ENCODE assay signal across 8 cellular contexts in genomic region chr2:27705851-27706622, GRCh38. TPM values are rescaled to one million over a fixed set of nuclear protein-coding genes. Genes with fewer than 3 reads are reported as not detected.
DNase-seq lines count a peak whose midpoint lies in the region; ATAC-seq, FAIRE-seq and TF ChIP-seq lines count a peak whose summit lies in the region.

No MANE protein-coding gene starts in this region.

- no peaks in the 10 kb centered on the region for H3K79me2 ChIP-seq in keratinocyte (ENCODE audit: control insufficient read depth, insufficient read depth, low read length)

- H3K9me1 ChIP-seq in keratinocyte (ENCODE audit: control insufficient read depth, extremely low read depth, insufficient read depth, low read length), result no peaks in the 10 kb centered on the region

- peak overlapping the region; percentile 73 for H3K9ac ChIP-seq in keratinocyte (ENCODE audit: control insufficient read depth, extremely low read depth, insufficient read depth, low read length)

- no peaks in the 10 kb centered on the region for H3K9me3 Mint-ChIP-seq in activated T-cell treated with anti-CD3 and anti-CD28 coated beads, Interleukin-2, amount 50 U/mL, for 4 hours
- no peaks in the 10 kb centered on the region for H3K9me3 Mint-ChIP-seq in activated naive CD8-positive, alpha-beta T cell treated with anti-CD3 and anti-CD28 coated beads, Interleukin-2, amount 50 U/mL, for 24 hours

- H4K20me1 ChIP-seq in keratinocyte (ENCODE audit: control insufficient read depth, extremely low read depth, insufficient read depth, low read length), result no peaks in the 10 kb centered on the region

- H3K4me3 ChIP-seq in keratinocyte (ENCODE audit: control insufficient read depth in 2 of 3, extremely low read depth in 1 of 3, insufficient read depth in 2 of 3, low read depth in 1 of 3, low read length in 3 of 3), result peak overlapping the region in 1 of 3 experiments; percentile 22
- H3K4me3 ChIP-seq in suprapubic skin, result no peak overlapping the region

- TF ChIP-seq CTCF in keratinocyte (optimal IDR thresholded peaks at IDR 0.05 in 1 of 3, IDR thresholded peaks at IDR 0.05 in 1 of 3, conservative IDR thresholded peaks at IDR 0.05 in 1 of 3; ENCODE audit: extremely low read depth in 1 of 3, insufficient read depth in 2 of 3, low read length in 3 of 3), result peak in 2 of 3 experiments; percentile 6 to 36
- no peak for TF ChIP-seq CTCF in suprapubic skin (IDR thresholded peaks at IDR 0.05)

- peak; percentile 89 for FAIRE-seq in keratinocyte (lab: Jason Lieb, UNC)

- TF ChIP-seq EP300 in suprapubic skin (IDR thresholded peaks at IDR 0.05), result peak; percentile 89

- H3K27ac Mint-ChIP-seq in activated naive CD8-positive, alpha-beta T cell treated with anti-CD3 and anti-CD28 coated beads, Interleukin-2, amount 50 U/mL, for 24 hours, result no peak overlapping the region

- H3K27me3 ChIP-seq in keratinocyte (ENCODE audit: control insufficient read depth, extremely low read depth, insufficient read depth, low read length) (no peaks in the 10 kb centered on the region), suprapubic skin (no peaks in the 10 kb centered on the region)

- H2AFZ ChIP-seq in keratinocyte (ENCODE audit: control insufficient read depth, low read length), result peak overlapping the region; percentile 72

- peak overlapping the region; percentile 65 for H3K4me2 ChIP-seq in keratinocyte (ENCODE audit: control insufficient read depth, extremely low read depth, insufficient read depth, low read depth, low read length)

- DNase-seq in activated T-cell treated with anti-CD3 and anti-CD28 coated beads, Interleukin-2, amount 50 U/mL, for 4 hours, result no peak
- DNase-seq in activated T-cell treated with anti-CD3 and anti-CD28 coated beads for 4 hours (no peak), keratinocyte (ENCODE audit: low read depth, low spot score) (peak; percentile 99), suprapubic skin (ENCODE audit: low spot score in 2 of 2) (peak in 1 of 2 donors; percentile 84), NCI-H1092 (lab: John Stamatoyannopoulos, UW) (no peak)
- DNase-seq in activated naive CD8-positive, alpha-beta T cell treated with anti-CD3 and anti-CD28 coated beads, Interleukin-2, amount 50 U/mL, for 24 hours, result no peak

- H3K4me3 Mint-ChIP-seq in activated T-cell treated with anti-CD3 and anti-CD28 coated beads, Interleukin-2, amount 50 U/mL, for 4 hours, result no peak overlapping the region
- H3K4me3 Mint-ChIP-seq in activated naive CD8-positive, alpha-beta T cell treated with anti-CD3 and anti-CD28 coated beads, Interleukin-2, amount 50 U/mL, for 24 hours, result peak overlapping the region; percentile 28

- no peak for TF ChIP-seq POLR2A in suprapubic skin (IDR thresholded peaks at IDR 0.05)

- no peaks in the 10 kb centered on the region for H3K27me3 Mint-ChIP-seq in activated T-cell treated with anti-CD3 and anti-CD28 coated beads, Interleukin-2, amount 50 U/mL, for 4 hours (ENCODE audit: low read depth)
- peaks cover 3% of the 10 kb centered on the region for H3K27me3 Mint-ChIP-seq in activated naive CD8-positive, alpha-beta T cell treated with anti-CD3 and anti-CD28 coated beads, Interleukin-2, amount 50 U/mL, for 24 hours

- H3K36me3 ChIP-seq in keratinocyte (ENCODE audit: control insufficient read depth in 2 of 2, extremely low read depth in 1 of 2, insufficient read depth in 2 of 2, low read length in 2 of 2) (no peaks in the 10 kb centered on the region), suprapubic skin (no peaks in the 10 kb centered on the region)

- peak; percentile 89 to 91 for ATAC-seq in activated T-cell treated with anti-CD3 and anti-CD28 coated beads, Interleukin-2, amount 50 U/mL, for 4 hours
- ATAC-seq in activated naive CD8-positive, alpha-beta T cell treated with anti-CD3 and anti-CD28 coated beads, Interleukin-2, amount 50 U/mL, for 24 hours, result peak; percentile 91
- no peak for ATAC-seq in HG03354 (IDR thresholded peaks at IDR 0.05; ENCODE audit: poor library complexity, severe bottlenecking, unreplicated experiment)
- ATAC-seq in GM18907 (IDR thresholded peaks at IDR 0.05; ENCODE audit: unreplicated experiment), result no peak

- no peaks in the 10 kb centered on the region for H3K9me3 ChIP-seq in keratinocyte (ENCODE audit: control insufficient read depth, low read depth, low read length)
- H3K9me3 ChIP-seq in suprapubic skin, result no peaks in the 10 kb centered on the region

- H3K4me1 Mint-ChIP-seq in activated T-cell treated with anti-CD3 and anti-CD28 coated beads, Interleukin-2, amount 50 U/mL, for 4 hours (ENCODE audit: low read depth), result peaks cover 9% of the 10 kb centered on the region
- H3K4me1 Mint-ChIP-seq in activated naive CD8-positive, alpha-beta T cell treated with anti-CD3 and anti-CD28 coated beads, Interleukin-2, amount 50 U/mL, for 24 hours, result peaks cover 18% of the 10 kb centered on the region

- H3K36me3 Mint-ChIP-seq in activated T-cell treated with anti-CD3 and anti-CD28 coated beads, Interleukin-2, amount 50 U/mL, for 4 hours (ENCODE audit: insufficient read depth), result no peaks in the 10 kb centered on the region
- no peaks in the 10 kb centered on the region for H3K36me3 Mint-ChIP-seq in activated naive CD8-positive, alpha-beta T cell treated with anti-CD3 and anti-CD28 coated beads, Interleukin-2, amount 50 U/mL, for 24 hours (ENCODE audit: low read depth)

- whole genome bisulfite sequencing in suprapubic skin, result 15% methylated on average over 4 of the region's 4 CpGs

- dilution Hi-C loops in keratinocyte (cut with MboI; ENCODE audit: extremely low pct_ligation_motif_present, low sequenced_read_pairs), result no loop called here

- H3K4me1 ChIP-seq in keratinocyte (ENCODE audit: control insufficient read depth, extremely low read depth, insufficient read depth, low read length) (peaks cover 39% of the 10 kb centered on the region), suprapubic skin (peaks cover 58% of the 10 kb centered on the region)

- H3K27ac ChIP-seq in keratinocyte (ENCODE audit: control insufficient read depth, insufficient read depth, low read length), result peak overlapping the region; percentile 95
- peak overlapping the region; percentile 90 for H3K27ac ChIP-seq in suprapubic skin

RNA-seq across cellular contexts. Expression of gene SLC4A1AP, which starts 42.3 kb away (rescaled TPM):
- total RNA-seq in activated T-cell treated with anti-CD3 and anti-CD28 coated beads, Interleukin-2, amount 50 U/mL, for 4 hours, result 10 to 100 TPM; 32.7 to 37.5 (median 32.7) TPM
- polyA plus RNA-seq in keratinocyte, result 10.3 to 17.0 TPM (median 13.5 TPM) in 3 replicates
- polyA plus RNA-seq in keratinocyte (2011; ENCODE audit: low read depth), result 56.3 TPM
- 12.6 and 15.0 TPM in 2 replicates for polyA plus RNA-seq in keratinocyte (2011; cell fraction: cytosol; rRNA removed)
- 20.6 and 27.6 TPM in 2 replicates for polyA plus RNA-seq in keratinocyte (2011; cell fraction: nucleus; rRNA removed)
- polyA plus RNA-seq in keratinocyte (2012; ENCODE audit: low replicate concordance), result 19.9 and 24.1 TPM in 2 replicates
- 5.0 to 6.8 TPM (median 6.0 TPM) in 3 replicates for polyA minus RNA-seq in keratinocyte
- 10.7 TPM for polyA minus RNA-seq in keratinocyte (2011; cell fraction: cytosol; rRNA and poly(A)+ RNA removed)
- polyA minus RNA-seq in keratinocyte (2011; cell fraction: nucleus; rRNA and poly(A)+ RNA removed), result 8.3 and 10.8 TPM in 2 replicates
- total RNA-seq in suprapubic skin, result 10 to 100 TPM; 15.1 to 25.3 (median 20.7) TPM

RNA-seq across cellular contexts. Expression of gene SUPT7L, which starts 42.6 kb away (rescaled TPM):
- total RNA-seq in activated T-cell treated with anti-CD3 and anti-CD28 coated beads, Interleukin-2, amount 50 U/mL, for 4 hours, result 10 to 100 TPM; 23.6 to 31.4 (median 28.1) TPM
- polyA plus RNA-seq in keratinocyte, result 30.4 to 39.8 TPM (median 38.5 TPM) in 3 replicates
- 9.7 TPM for polyA plus RNA-seq in keratinocyte (2011; ENCODE audit: low read depth)
- polyA plus RNA-seq in keratinocyte (2011; cell fraction: cytosol; rRNA removed), result 19.8 and 27.1 TPM in 2 replicates
- 110 and 119 TPM in 2 replicates for polyA plus RNA-seq in keratinocyte (2011; cell fraction: nucleus; rRNA removed)
- 20.7 and 21.2 TPM in 2 replicates for polyA plus RNA-seq in keratinocyte (2012; ENCODE audit: low replicate concordance)
- polyA minus RNA-seq in keratinocyte, result 21.2 to 31.2 TPM (median 31.2 TPM) in 3 replicates
- polyA minus RNA-seq in keratinocyte (2011; cell fraction: cytosol; rRNA and poly(A)+ RNA removed), result 15.7 TPM
- polyA minus RNA-seq in keratinocyte (2011; cell fraction: nucleus; rRNA and poly(A)+ RNA removed), result 28.8 and 34.4 TPM in 2 replicates
- 10 to 100 TPM; 17.0 to 27.3 (median 22.2) TPM for total RNA-seq in suprapubic skin

Comparison
In these comparisons a context has a peak if more than half of its experiments do, and no peak if none do; other contexts are left out.
1. ATAC-seq: peak in activated T-cell treated with anti-CD3 and anti-CD28 coated beads, Interleukin-2, amount 50 U/mL, for 4 hours (2 of 2) and activated naive CD8-positive, alpha-beta T cell treated with anti-CD3 and anti-CD28 coated beads, Interleukin-2, amount 50 U/mL, for 24 hours (single experiment); none in HG03354 (single experiment) and GM18907 (single experiment).
2. CTCF ChIP-seq: peak in keratinocyte (2 of 3); none in suprapubic skin (0 of 2).